ENCODE assay signal across 9 cellular contexts in the genomic region with DNA sequence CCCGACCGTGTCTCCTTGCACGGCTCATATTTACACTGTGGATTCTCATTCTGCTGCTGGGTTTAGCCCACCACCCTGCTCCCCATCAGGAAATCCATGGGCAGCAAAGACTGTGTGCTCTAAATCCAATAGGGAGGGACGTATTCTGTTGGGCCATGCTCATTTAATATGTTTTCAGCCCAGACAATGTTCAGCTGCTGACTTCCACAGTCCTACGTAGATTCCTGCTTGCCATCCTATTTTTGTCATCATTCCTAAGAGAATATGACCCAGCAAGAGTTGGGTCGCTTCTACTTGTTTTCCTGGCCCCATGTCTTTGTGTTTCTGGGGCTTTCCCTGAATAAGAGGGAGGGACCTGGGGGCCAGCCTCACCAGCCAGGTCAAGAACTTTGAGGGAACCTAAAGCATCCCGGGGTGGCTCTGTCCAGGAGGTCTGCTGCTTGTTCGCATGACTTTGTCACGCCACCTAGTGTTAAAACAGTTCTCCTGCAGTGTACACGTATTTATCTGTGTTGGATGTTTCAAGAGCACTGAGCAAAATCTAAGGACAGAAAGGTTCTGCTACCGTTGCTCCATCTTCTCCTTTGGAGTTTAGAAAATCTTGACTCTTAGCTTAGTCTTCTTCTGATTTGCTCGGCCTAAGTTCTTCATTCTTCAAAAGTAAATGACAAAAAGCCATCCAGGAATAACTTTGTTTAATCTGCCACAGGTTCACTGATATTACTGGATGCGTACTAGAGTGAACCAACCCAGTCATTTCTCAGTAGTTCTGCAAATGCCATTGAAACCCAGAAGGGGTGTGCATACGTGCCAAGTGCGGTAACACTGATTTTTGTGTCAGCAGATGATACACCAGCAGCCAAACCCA.
DNase-seq lines count a peak whose midpoint lies in the region; ATAC-seq lines count a peak whose summit lies in the region.
"Had no signal": no experiment of that assay in that cellular context is flagged by ENCODE, and none has a peak within 500 bp of the region (broad histone marks: within the 10 kb centered on the region; RNA-seq: fewer than 3 reads in every experiment).

No MANE protein-coding gene starts in this region.

- intact Hi-C loops in CD4-positive, alpha-beta memory T cell (cut with micrococcal nuclease), result loop anchor here (1.0 kb wide), 1 partner anchor 282 kb away; no protein-coding TSS in a partner anchor
- intact Hi-C loops in head of caudate nucleus (cut with DNase I), result loop anchor here (10.0 kb wide), 1 partner anchor 286 kb away; no protein-coding TSS in a partner anchor

- no peaks in the 10 kb centered on the region for H3K4me1 ChIP-seq in CD4-positive, alpha-beta memory T cell (ENCODE audit: insufficient read depth, low read length)

- no peaks in the 10 kb centered on the region for H3K36me3 Mint-ChIP-seq in CD4-positive, alpha-beta memory T cell
- H3K36me3 Mint-ChIP-seq in activated T-cell treated with anti-CD3 and anti-CD28 coated beads, Interleukin-2, amount 50 U/mL, for 4 hours (ENCODE audit: insufficient read depth), result no peaks in the 10 kb centered on the region

- no peak overlapping the region for H3K4me3 Mint-ChIP-seq in CD4-positive, alpha-beta memory T cell
- H3K4me3 Mint-ChIP-seq in activated T-cell treated with anti-CD3 and anti-CD28 coated beads, Interleukin-2, amount 50 U/mL, for 4 hours, result no peak overlapping the region
- H3K4me3 Mint-ChIP-seq: T-helper 1 cell treated with Interleukin-12 subunit alpha and Interleukin-12 subunit beta and Interleukin-4 antibody, amounts not matched to agents 30 μg/mL and 1 μg/mL, for 36 hours had no signal

- no peaks in the 10 kb centered on the region for H3K9me3 ChIP-seq in CD4-positive, alpha-beta memory T cell (ENCODE audit: control insufficient read depth in 1 of 2, low read length in 2 of 2)

- no peaks in the 10 kb centered on the region for H3K9me3 Mint-ChIP-seq in CD4-positive, alpha-beta memory T cell
- H3K9me3 Mint-ChIP-seq in activated T-cell treated with anti-CD3 and anti-CD28 coated beads, Interleukin-2, amount 50 U/mL, for 4 hours, result no peaks in the 10 kb centered on the region
- H3K9me3 Mint-ChIP-seq: T-helper 1 cell treated with Interleukin-12 subunit alpha and Interleukin-12 subunit beta and Interleukin-4 antibody, amounts not matched to agents 30 μg/mL and 1 μg/mL, for 36 hours had no signal

- POLR2A ChIA-PET in CD4-positive, alpha-beta memory T cell (lab: Charles Lee; ENCODE audit: partially characterized antibody), result no interaction called here

- no peaks in the 10 kb centered on the region for H3K4me1 Mint-ChIP-seq in CD4-positive, alpha-beta memory T cell
- no peaks in the 10 kb centered on the region for H3K4me1 Mint-ChIP-seq in activated T-cell treated with anti-CD3 and anti-CD28 coated beads, Interleukin-2, amount 50 U/mL, for 4 hours (ENCODE audit: low read depth)

- peak; percentile 48 to 71 for ATAC-seq in activated T-cell treated with anti-CD3 and anti-CD28 coated beads, Interleukin-2, amount 50 U/mL, for 4 hours
- no peak for ATAC-seq in HG03521 (IDR thresholded peaks at IDR 0.05; ENCODE audit: unreplicated experiment)
- ATAC-seq in GM18909 (IDR thresholded peaks at IDR 0.05; ENCODE audit: poor library complexity, unreplicated experiment), result no peak

- H3K27ac ChIP-seq in CD4-positive, alpha-beta memory T cell (ENCODE audit: low read depth, low read length), result no peak overlapping the region

- no peak overlapping the region for H3K27ac Mint-ChIP-seq in CD4-positive, alpha-beta memory T cell
- H3K27ac Mint-ChIP-seq: T-helper 1 cell treated with Interleukin-12 subunit alpha and Interleukin-12 subunit beta and Interleukin-4 antibody, amounts not matched to agents 30 μg/mL and 1 μg/mL, for 36 hours had no signal

- peak in 4 of 5 donors; percentile 9 to 28 (median 18) for DNase-seq in CD4-positive, alpha-beta memory T cell
- DNase-seq in GM19238 (ENCODE audit: insufficient read length, low spot score) (peak; percentile 41), NCI-H2227 treated with DMSO at 0.1 percent for 48 hours (lab: John Stamatoyannopoulos, UW) (peak; percentile 33), head of caudate nucleus (peak in 31 of 42 donors; percentile 9 to 77 (median 45)), putamen (ENCODE audit: low spot score) (peak; percentile 22)
- DNase-seq in activated T-cell treated with anti-CD3 and anti-CD28 coated beads, Interleukin-2, amount 50 U/mL, for 4 hours, result no peak

- CTCF ChIA-PET in CD4-positive, alpha-beta memory T cell (lab: Charles Lee; ENCODE audit: partially characterized antibody), result interaction anchor here (0.6 to 3.9 kb wide), 7 partner anchors 9 to 347 kb away, joined by 3 to 31 read pairs (median 5); no protein-coding TSS in a partner anchor

- peaks cover 8% of the 10 kb centered on the region in 2 donors for H3K27me3 Mint-ChIP-seq in CD4-positive, alpha-beta memory T cell
- peaks cover 14% of the 10 kb centered on the region for H3K27me3 Mint-ChIP-seq in activated T-cell treated with anti-CD3 and anti-CD28 coated beads, Interleukin-2, amount 50 U/mL, for 4 hours (ENCODE audit: low read depth)

- H3K36me3 ChIP-seq in CD4-positive, alpha-beta memory T cell (ENCODE audit: insufficient read depth, low read length), result no peaks in the 10 kb centered on the region

- H3K4me3 ChIP-seq in CD4-positive, alpha-beta memory T cell (ENCODE audit: low read length in 2 of 2), result no peak overlapping the region

- H3K27me3 ChIP-seq in CD4-positive, alpha-beta memory T cell (ENCODE audit: insufficient read depth, low read length), result no peaks in the 10 kb centered on the region

Comparison
In these comparisons a context has a peak if more than half of its experiments do, and no peak if none do; other contexts are left out.
1. ATAC-seq: peak in activated T-cell treated with anti-CD3 and anti-CD28 coated beads, Interleukin-2, amount 50 U/mL, for 4 hours (2 of 2); none in HG03521 (single experiment) and GM18909 (single experiment).